ENCODE assay signal across 2 cellular contexts in genomic region chr2:101947374-101947773, GRCh38.
TF ChIP-seq lines count a peak whose summit lies in the region.

No MANE protein-coding gene starts in this region.

TF ChIP-seq in HepG2, 621 proteins besides CTCF, POLR2A, EP300 and RAD21:
- TF ChIP-seq ARID3A (IDR thresholded peaks at IDR 0.05; ENCODE audit: low read depth, low read length) (no peak), MED1 (CRISPR knock-in tag; IDR thresholded peaks at IDR 0.05) (no peak), HNRNPLL (IDR thresholded peaks at IDR 0.05; ENCODE audit: low read depth, low read length, poor library complexity, severe bottlenecking) (no peak), EZH2 (conservative IDR thresholded peaks at IDR 0.05; ENCODE audit: low read depth, low read length) (no peak), ZNF577 (CRISPR knock-in tag; IDR thresholded peaks at IDR 0.05; ENCODE audit: borderline replicate concordance, low read depth) (no peak), ZNF264 (CRISPR knock-in tag; IDR thresholded peaks at IDR 0.05) (no peak), ZNF530 (CRISPR knock-in tag; IDR thresholded peaks at IDR 0.05; ENCODE audit: low read depth) (no peak), PATZ1 (CRISPR knock-in tag; IDR thresholded peaks at IDR 0.05) (no peak), ZKSCAN8 (CRISPR knock-in tag; IDR thresholded peaks at IDR 0.05; ENCODE audit: borderline replicate concordance) (no peak), ZFP36L2 (CRISPR knock-in tag; IDR thresholded peaks at IDR 0.05) (no peak), IRX3 (CRISPR knock-in tag; IDR thresholded peaks at IDR 0.05; ENCODE audit: borderline replicate concordance, low read depth) (no peak), ZNF276 (CRISPR knock-in tag; IDR thresholded peaks at IDR 0.05; ENCODE audit: low read depth) (no peak), SMYD3 (CRISPR knock-in tag; IDR thresholded peaks at IDR 0.05) (no peak), FOXK2 (IDR thresholded peaks at IDR 0.05) (no peak), AFF4 (CRISPR knock-in tag; IDR thresholded peaks at IDR 0.05) (no peak), GTF2F1 (IDR thresholded peaks at IDR 0.05; ENCODE audit: low read length) (no peak), U2AF2 (IDR thresholded peaks at IDR 0.05; ENCODE audit: low read depth, low read length) (no peak), ZNF567 (CRISPR knock-in tag; IDR thresholded peaks at IDR 0.05; ENCODE audit: borderline replicate concordance) (no peak), SALL2 (CRISPR knock-in tag; IDR thresholded peaks at IDR 0.05) (no peak)

TF ChIP-seq in SK-N-SH treated with all-trans-retinoic acid at 6 μM for 48 hours, 23 proteins besides CTCF, POLR2A, EP300 and RAD21 (continued from another document):
- TF ChIP-seq POU6F1 (CRISPR knock-in tag; IDR thresholded peaks at IDR 0.05; ENCODE audit: borderline replicate concordance, low read depth), result no peak
- TF ChIP-seq ZNF70 (CRISPR knock-in tag; IDR thresholded peaks at IDR 0.05), result no peak
- no peak for TF ChIP-seq BACH2 (CRISPR knock-in tag; IDR thresholded peaks at IDR 0.05; ENCODE audit: borderline replicate concordance)
- no peak for TF ChIP-seq ZFP30 (CRISPR knock-in tag; IDR thresholded peaks at IDR 0.05)
- no peak for TF ChIP-seq ZNF8 (CRISPR knock-in tag; IDR thresholded peaks at IDR 0.05)
- TF ChIP-seq OSR1 (CRISPR knock-in tag; IDR thresholded peaks at IDR 0.05), result no peak
- no peak for TF ChIP-seq TSHZ2 (CRISPR knock-in tag; IDR thresholded peaks at IDR 0.05)
- no peak for TF ChIP-seq ESRRG (CRISPR knock-in tag; IDR thresholded peaks at IDR 0.05)
- TF ChIP-seq ISL1 (CRISPR knock-in tag; IDR thresholded peaks at IDR 0.05), result no peak
- TF ChIP-seq RARB (CRISPR knock-in tag; IDR thresholded peaks at IDR 0.05), result no peak
- TF ChIP-seq CSRNP3 (CRISPR knock-in tag; IDR thresholded peaks at IDR 0.05), result no peak
- TF ChIP-seq ZC3H10 (CRISPR knock-in tag; IDR thresholded peaks at IDR 0.05), result no peak
- no peak for TF ChIP-seq ZFP3 (CRISPR knock-in tag; IDR thresholded peaks at IDR 0.05)
- TF ChIP-seq ARNTL (CRISPR knock-in tag; IDR thresholded peaks at IDR 0.05; ENCODE audit: borderline replicate concordance, low read depth), result no peak
- no peak for TF ChIP-seq SNAI2 (CRISPR knock-in tag; IDR thresholded peaks at IDR 0.05)
- TF ChIP-seq ZNF565 (CRISPR knock-in tag; conservative IDR thresholded peaks at IDR 0.05; ENCODE audit: low read depth), result no peak
- TF ChIP-seq PPARA (CRISPR knock-in tag; IDR thresholded peaks at IDR 0.05; ENCODE audit: borderline replicate concordance), result no peak
